Comparison of ENCODE assay signal across 16 cellular contexts in genomic region chr22:47198801-47199251, GRCh38.
DNase-seq lines count a peak whose midpoint lies in the region; ATAC-seq and TF ChIP-seq lines count a peak whose summit lies in the region.
"Had no signal": no experiment of that assay in that cellular context is flagged by ENCODE, and none has a peak within 500 bp of the region (broad histone marks: within the 10 kb centered on the region; RNA-seq: fewer than 3 reads in every experiment).

No MANE protein-coding gene starts in this region.

- no peak overlapping the region for H3K4me3 Mint-ChIP-seq in activated CD4-positive, alpha-beta memory T cell treated with anti-CD3 and anti-CD28 coated beads, Interleukin-2, amount 10 ng/mL, durations not matched to agents 7 days and 5 days
- no peak overlapping the region for H3K4me3 Mint-ChIP-seq in activated CD4-positive, alpha-beta memory T cell treated with anti-CD3 and anti-CD28 coated beads for 36 hours
- H3K4me3 Mint-ChIP-seq in osteocyte (ENCODE audit: unreplicated experiment) = no peak overlapping the region

- no peak overlapping the region for H3K4me3 ChIP-seq in aorta (ENCODE audit: low read length in 2 of 2)

- H3K4me1 ChIP-seq in aorta (ENCODE audit: control insufficient read depth in 1 of 2, insufficient read depth in 2 of 2, low read length in 2 of 2) = no peaks in the 10 kb centered on the region

- H3K27ac Mint-ChIP-seq in activated CD4-positive, alpha-beta memory T cell treated with anti-CD3 and anti-CD28 coated beads, Interleukin-2, amount 10 ng/mL, durations not matched to agents 7 days and 5 days = no peak overlapping the region
- no peak overlapping the region for H3K27ac Mint-ChIP-seq in activated CD4-positive, alpha-beta memory T cell treated with anti-CD3 and anti-CD28 coated beads for 36 hours
- no peak overlapping the region for H3K27ac Mint-ChIP-seq in osteocyte (ENCODE audit: unreplicated experiment)

- CTCF ChIA-PET in activated CD4-positive, alpha-beta memory T cell treated with anti-CD3 and anti-CD28 coated beads, Interleukin-2, amount 10 ng/mL, durations not matched to agents 7 days and 5 days (lab: Charles Lee) = no interaction called here
- CTCF ChIA-PET in activated CD4-positive, alpha-beta memory T cell treated with anti-CD3 and anti-CD28 coated beads for 36 hours (lab: Charles Lee) = no interaction called here

- H3K27me3 ChIP-seq in aorta (ENCODE audit: control insufficient read depth in 1 of 2, insufficient read depth in 2 of 2, low read length in 1 of 2) = no peaks in the 10 kb centered on the region

- no peaks in the 10 kb centered on the region for H3K9me3 Mint-ChIP-seq in activated CD4-positive, alpha-beta memory T cell treated with anti-CD3 and anti-CD28 coated beads, Interleukin-2, amount 10 ng/mL, durations not matched to agents 7 days and 5 days
- H3K9me3 Mint-ChIP-seq in activated CD4-positive, alpha-beta memory T cell treated with anti-CD3 and anti-CD28 coated beads for 36 hours = no peaks in the 10 kb centered on the region
- H3K9me3 Mint-ChIP-seq in osteocyte (ENCODE audit: unreplicated experiment) = no peaks in the 10 kb centered on the region

- WGBS in aorta, 2 donors = 88 to 89% methylated on average over 19 of the region's 19 CpGs

- intact Hi-C loops in activated CD4-positive, alpha-beta memory T cell treated with anti-CD3 and anti-CD28 coated beads for 36 hours (cut with micrococcal nuclease) = no loop called here
- intact Hi-C loops in aorta (cut with DNase I) = no loop called here

- ATAC-seq in aorta (ENCODE audit: low FRiP score) = peak; percentile 2

- peak; percentile 11 for DNase-seq in activated CD4-positive, alpha-beta memory T cell treated with anti-CD3 and anti-CD28 coated beads, Interleukin-2, amount 10 ng/mL, durations not matched to agents 7 days and 5 days
- no peak for DNase-seq in activated CD4-positive, alpha-beta memory T cell treated with anti-CD3 and anti-CD28 coated beads for 36 hours
- peak; percentile 0 for DNase-seq in stimulated activated CD4-positive, alpha-beta T cell treated with anti-CD3 and anti-CD28 coated beads, Interleukin-4, amount 100 ng/mL, for 24 hours
- no peak for DNase-seq in stimulated activated CD4-positive, alpha-beta T cell treated with anti-CD3 and anti-CD28 coated beads, Interleukin-2, amount 100 ng/mL, for 48 hours
- DNase-seq in osteocyte (ENCODE audit: extremely low spot score, unreplicated experiment) (peak; percentile 83), aorta (peak in 1 of 2 donors; percentile 69), NCI-H128 (lab: John Stamatoyannopoulos, UW; ENCODE audit: unreplicated experiment) (no peak), HuH-7.5 (ENCODE audit: low spot score) (no peak)
- DNase-seq: C1 segment of cervical spinal cord, COR-L47, KG1, NCI-H1092, NCI-H1694, NCI-H2107, NCI-H226, NCI-H526 treated with DMSO at 0.1 percent for 48 hours had no signal

- POLR2A ChIA-PET in activated CD4-positive, alpha-beta memory T cell treated with anti-CD3 and anti-CD28 coated beads, Interleukin-2, amount 10 ng/mL, durations not matched to agents 7 days and 5 days (lab: Charles Lee) = no interaction called here
- POLR2A ChIA-PET in activated CD4-positive, alpha-beta memory T cell treated with anti-CD3 and anti-CD28 coated beads for 36 hours (lab: Charles Lee) = no interaction called here

- H3K36me3 Mint-ChIP-seq in activated CD4-positive, alpha-beta memory T cell treated with anti-CD3 and anti-CD28 coated beads, Interleukin-2, amount 10 ng/mL, durations not matched to agents 7 days and 5 days (ENCODE audit: low read depth) = no peaks in the 10 kb centered on the region
- no peaks in the 10 kb centered on the region for H3K36me3 Mint-ChIP-seq in activated CD4-positive, alpha-beta memory T cell treated with anti-CD3 and anti-CD28 coated beads for 36 hours
- H3K36me3 Mint-ChIP-seq in osteocyte (ENCODE audit: unreplicated experiment) = no peaks in the 10 kb centered on the region

- TF ChIP-seq CTCF in osteocyte (IDR thresholded peaks at IDR 0.05) = no peak

- no peaks in the 10 kb centered on the region for H3K4me1 Mint-ChIP-seq in activated CD4-positive, alpha-beta memory T cell treated with anti-CD3 and anti-CD28 coated beads, Interleukin-2, amount 10 ng/mL, durations not matched to agents 7 days and 5 days
- H3K4me1 Mint-ChIP-seq in activated CD4-positive, alpha-beta memory T cell treated with anti-CD3 and anti-CD28 coated beads for 36 hours (ENCODE audit: low read depth) = no peaks in the 10 kb centered on the region
- no peaks in the 10 kb centered on the region for H3K4me1 Mint-ChIP-seq in osteocyte (ENCODE audit: unreplicated experiment)

- no peaks in the 10 kb centered on the region for H3K27me3 Mint-ChIP-seq in activated CD4-positive, alpha-beta memory T cell treated with anti-CD3 and anti-CD28 coated beads, Interleukin-2, amount 10 ng/mL, durations not matched to agents 7 days and 5 days
- no peaks in the 10 kb centered on the region for H3K27me3 Mint-ChIP-seq in activated CD4-positive, alpha-beta memory T cell treated with anti-CD3 and anti-CD28 coated beads for 36 hours
- no peaks in the 10 kb centered on the region for H3K27me3 Mint-ChIP-seq in osteocyte (ENCODE audit: unreplicated experiment)

- H3K27ac ChIP-seq in aorta (ENCODE audit: low read depth in 1 of 2, low read length in 2 of 2) = no peak overlapping the region

- H3K9me3 ChIP-seq in aorta (ENCODE audit: control insufficient read depth, low read length) = no peaks in the 10 kb centered on the region

- H3K36me3 ChIP-seq in aorta (ENCODE audit: control insufficient read depth in 1 of 2, insufficient read depth in 2 of 2, low read length in 1 of 2) = no peaks in the 10 kb centered on the region

Comparison
In these comparisons a context has a peak if more than half of its experiments do, and no peak if none do; other contexts are left out.
1. DNase-seq: peak in activated CD4-positive, alpha-beta memory T cell treated with anti-CD3 and anti-CD28 coated beads, Interleukin-2, amount 10 ng/mL, durations not matched to agents 7 days and 5 days (single experiment), stimulated activated CD4-positive, alpha-beta T cell treated with anti-CD3 and anti-CD28 coated beads, Interleukin-4, amount 100 ng/mL, for 24 hours (single experiment) and osteocyte (single experiment); none in activated CD4-positive, alpha-beta memory T cell treated with anti-CD3 and anti-CD28 coated beads for 36 hours (single experiment), stimulated activated CD4-positive, alpha-beta T cell treated with anti-CD3 and anti-CD28 coated beads, Interleukin-2, amount 100 ng/mL, for 48 hours (0 of 2), NCI-H128 (single experiment) and HuH-7.5 (single experiment).